In the genomic region with DNA sequence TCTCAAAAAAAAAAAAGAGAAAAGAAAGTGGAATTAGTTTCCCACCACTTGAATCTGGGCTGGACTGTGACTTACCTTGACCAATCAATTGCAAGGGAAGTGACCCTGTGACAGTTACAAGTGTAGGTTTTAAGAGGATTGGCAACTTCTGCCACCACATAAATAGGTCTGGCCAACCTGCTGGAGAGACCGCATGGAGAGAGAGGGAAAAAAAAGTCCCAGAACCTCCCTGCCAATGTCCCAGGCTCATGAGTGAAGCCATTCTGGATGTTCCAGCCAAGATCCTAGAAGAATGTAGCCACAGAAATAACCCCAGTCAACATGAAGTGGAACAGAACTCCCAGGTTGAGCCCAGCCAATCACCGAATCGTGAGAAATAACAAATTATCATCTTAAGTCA, we compare ENCODE assay signal across 33 cellular contexts.
"Had no signal": no experiment of that assay in that cellular context is flagged by ENCODE, and none has a peak within 500 bp of the region (broad histone marks: within the 10 kb centered on the region; RNA-seq: fewer than 3 reads in every experiment).

No MANE protein-coding gene starts in this region.

- H3K4me1 ChIP-seq: adrenal gland, ascending aorta, colonic mucosa, gastroesophageal sphincter had no signal

- H3K4me1 Mint-ChIP-seq: activated CD4-positive, alpha-beta T cell treated with anti-CD3 and anti-CD28 coated beads, Interleukin-2, amount 10 ng/mL, durations not matched to agents 24 days and 14 days; activated naive CD4-positive, alpha-beta T cell treated with anti-CD3 and anti-CD28 coated beads, Interleukin-2, amount 50 U/mL, for 24 hours; activated naive CD8-positive, alpha-beta T cell treated with anti-CD3 and anti-CD28 coated beads for 36 hours; brain had no signal

- H3K9me3 ChIP-seq: adrenal gland, ascending aorta, colonic mucosa, esophagus squamous epithelium, gastroesophageal sphincter had no signal

- H3K4me3 ChIP-seq: adrenal gland, ascending aorta, colonic mucosa, esophagus squamous epithelium, gastroesophageal sphincter had no signal

- FAIRE-seq: bronchial epithelial cell, endometrium, endothelial cell of umbilical vein had no signal

- H3K9me3 Mint-ChIP-seq: activated CD4-positive, alpha-beta memory T cell treated with anti-CD3 and anti-CD28 coated beads for 36 hours; activated naive CD4-positive, alpha-beta T cell treated with anti-CD3 and anti-CD28 coated beads for 36 hours; activated naive CD4-positive, alpha-beta T cell treated with anti-CD3 and anti-CD28 coated beads, Interleukin-2, amount 50 U/mL, for 24 hours; activated naive CD8-positive, alpha-beta T cell treated with anti-CD3 and anti-CD28 coated beads for 36 hours; activated naive CD8-positive, alpha-beta T cell treated with anti-CD3 and anti-CD28 coated beads, Interleukin-2, amount 50 U/mL, for 24 hours; activated T-helper 1 cell treated with anti-CD3 and anti-CD28 coated beads, Interleukin-12 subunit alpha, Interleukin-12 subunit beta, Interleukin-2, Interleukin-4 antibody, amounts not matched to agents 30 ng/mL and 10 ng/mL and 1 ng/mL, durations not matched to agents 14 hours and 24 hours and 36 hours; activated T-helper 2 cell treated with anti-CD3 and anti-CD28 coated beads, Interferon-gamma antibody, Interleukin-2, Interleukin-4, amounts not matched to agents 10 μg/mL and 5 μg/mL and 100 μg/mL, durations not matched to agents 14 hours and 24 hours and 36 hours; T-helper 2 cell treated with Interferon-gamma antibody and Interleukin-4, amounts not matched to agents 5 μg/mL and 100 μg/mL, for 36 hours had no signal

- H3K27ac ChIP-seq: adrenal gland, ascending aorta, colonic mucosa, epithelial cell of prostate, esophagus squamous epithelium, gastroesophageal sphincter had no signal

- ATAC-seq: activated CD4-positive, alpha-beta T cell treated with anti-CD3 and anti-CD28 coated beads for 36 hours; activated CD8-positive, alpha-beta memory T cell treated with anti-CD3 and anti-CD28 coated beads, Interleukin-2, amount 10 ng/mL, durations not matched to agents 7 days and 5 days; activated CD8-positive, alpha-beta T cell treated with anti-CD3 and anti-CD28 coated beads, Interleukin-2, amount 10 ng/mL, durations not matched to agents 7 days and 5 days; activated naive CD8-positive, alpha-beta T cell treated with anti-CD3 and anti-CD28 coated beads, Interleukin-2, amount 50 U/mL, for 24 hours; gastroesophageal sphincter; T-helper 17 cell had no signal

- H3K36me3 ChIP-seq: adrenal gland, ascending aorta, colonic mucosa, esophagus squamous epithelium, gastroesophageal sphincter had no signal

- H3K27ac Mint-ChIP-seq: activated CD4-positive, alpha-beta memory T cell treated with anti-CD3 and anti-CD28 coated beads for 36 hours; activated CD4-positive, alpha-beta T cell treated with anti-CD3 and anti-CD28 coated beads for 36 hours; activated CD4-positive, alpha-beta T cell treated with anti-CD3 and anti-CD28 coated beads, Interleukin-2, amount 10 ng/mL, durations not matched to agents 24 days and 14 days; activated CD8-positive, alpha-beta memory T cell treated with anti-CD3 and anti-CD28 coated beads, Interleukin-2, amount 10 ng/mL, durations not matched to agents 7 days and 5 days; activated CD8-positive, alpha-beta T cell treated with anti-CD3 and anti-CD28 coated beads, Interleukin-2, amount 10 ng/mL, durations not matched to agents 7 days and 5 days; activated naive CD4-positive, alpha-beta T cell treated with anti-CD3 and anti-CD28 coated beads for 36 hours; activated naive CD4-positive, alpha-beta T cell treated with anti-CD3 and anti-CD28 coated beads, Interleukin-2, amount 50 U/mL, for 24 hours; activated naive CD8-positive, alpha-beta T cell treated with anti-CD3 and anti-CD28 coated beads for 36 hours; activated naive CD8-positive, alpha-beta T cell treated with anti-CD3 and anti-CD28 coated beads, Interleukin-2, amount 50 U/mL, for 24 hours; activated T-helper 1 cell treated with anti-CD3 and anti-CD28 coated beads, Interleukin-12 subunit alpha, Interleukin-12 subunit beta, Interleukin-2, Interleukin-4 antibody, amounts not matched to agents 30 ng/mL and 10 ng/mL and 1 ng/mL, durations not matched to agents 14 hours and 24 hours and 36 hours; activated T-helper 2 cell treated with anti-CD3 and anti-CD28 coated beads, Interferon-gamma antibody, Interleukin-2, Interleukin-4, amounts not matched to agents 10 μg/mL and 5 μg/mL and 100 μg/mL, durations not matched to agents 14 hours and 24 hours and 36 hours; brain; T-helper 17 cell; T-helper 2 cell treated with Interferon-gamma antibody and Interleukin-4, amounts not matched to agents 5 μg/mL and 100 μg/mL, for 36 hours had no signal

- DNase-seq: activated CD4-positive, alpha-beta memory T cell treated with anti-CD3 and anti-CD28 coated beads for 36 hours; activated CD4-positive, alpha-beta T cell treated with anti-CD3 and anti-CD28 coated beads for 36 hours; activated CD4-positive, alpha-beta T cell treated with anti-CD3 and anti-CD28 coated beads, Interleukin-2, amount 10 ng/mL, durations not matched to agents 24 days and 14 days; activated CD4-positive, CD25-positive, alpha-beta regulatory T cell; activated CD4-positive, CD25-positive, alpha-beta regulatory T cell treated with anti-CD3 and anti-CD28 coated beads, Interleukin-2, amount 50 U/mL, for 72 hours; activated CD8-positive, alpha-beta memory T cell treated with anti-CD3 and anti-CD28 coated beads, Interleukin-2, amount 10 ng/mL, durations not matched to agents 7 days and 5 days; activated CD8-positive, alpha-beta memory T cell treated with anti-CD3 and anti-CD28 coated beads, Interleukin-2, amount 50 U/mL, for 4 hours; activated CD8-positive, alpha-beta T cell treated with anti-CD3 and anti-CD28 coated beads, Interleukin-2, amount 10 ng/mL, durations not matched to agents 7 days and 5 days; activated effector memory CD4-positive, alpha-beta T cell treated with anti-CD3 and anti-CD28 coated beads, Interleukin-2, amount 50 U/mL, for 16 hours; activated naive CD4-positive, alpha-beta T cell treated with anti-CD3 and anti-CD28 coated beads for 36 hours; activated naive CD8-positive, alpha-beta T cell treated with anti-CD3 and anti-CD28 coated beads for 36 hours; activated naive CD8-positive, alpha-beta T cell treated with anti-CD3 and anti-CD28 coated beads, Interleukin-2, amount 50 U/mL, for 24 hours; activated T-cell treated with anti-CD3 and anti-CD28 coated beads, Interleukin-2, amount 50 U/mL, for 1 hour; activated T-cell treated with anti-CD3 and anti-CD28 coated beads, Interleukin-2, amount 50 U/mL, for 48 hours; adrenal gland; caudate nucleus; colonic mucosa; effector CD8-positive, alpha-beta T cell; esophagus squamous epithelium; foreskin melanocyte; T-helper 1 cell; T-helper 17 cell had no signal

- H3K27me3 ChIP-seq: adrenal gland, ascending aorta, colonic mucosa, esophagus squamous epithelium, gastroesophageal sphincter had no signal

- H3K36me3 Mint-ChIP-seq: activated CD4-positive, alpha-beta memory T cell treated with anti-CD3 and anti-CD28 coated beads for 36 hours; activated CD8-positive, alpha-beta memory T cell treated with anti-CD3 and anti-CD28 coated beads, Interleukin-2, amount 10 ng/mL, durations not matched to agents 7 days and 5 days; activated naive CD4-positive, alpha-beta T cell treated with anti-CD3 and anti-CD28 coated beads, Interleukin-2, amount 50 U/mL, for 24 hours; activated naive CD8-positive, alpha-beta T cell treated with anti-CD3 and anti-CD28 coated beads for 36 hours; brain had no signal

- H3K27me3 Mint-ChIP-seq: activated CD8-positive, alpha-beta memory T cell treated with anti-CD3 and anti-CD28 coated beads, Interleukin-2, amount 10 ng/mL, durations not matched to agents 7 days and 5 days; activated naive CD4-positive, alpha-beta T cell treated with anti-CD3 and anti-CD28 coated beads, Interleukin-2, amount 50 U/mL, for 24 hours; activated naive CD8-positive, alpha-beta T cell treated with anti-CD3 and anti-CD28 coated beads, Interleukin-2, amount 50 U/mL, for 24 hours; T-helper 17 cell had no signal

- H3K4me3 Mint-ChIP-seq: activated CD4-positive, alpha-beta memory T cell treated with anti-CD3 and anti-CD28 coated beads for 36 hours; activated CD4-positive, alpha-beta T cell treated with anti-CD3 and anti-CD28 coated beads for 36 hours; activated CD4-positive, alpha-beta T cell treated with anti-CD3 and anti-CD28 coated beads, Interleukin-2, amount 10 ng/mL, durations not matched to agents 24 days and 14 days; activated CD8-positive, alpha-beta memory T cell treated with anti-CD3 and anti-CD28 coated beads, Interleukin-2, amount 10 ng/mL, durations not matched to agents 7 days and 5 days; activated CD8-positive, alpha-beta T cell treated with anti-CD3 and anti-CD28 coated beads, Interleukin-2, amount 10 ng/mL, durations not matched to agents 7 days and 5 days; activated naive CD4-positive, alpha-beta T cell treated with anti-CD3 and anti-CD28 coated beads for 36 hours; activated naive CD4-positive, alpha-beta T cell treated with anti-CD3 and anti-CD28 coated beads, Interleukin-2, amount 50 U/mL, for 24 hours; activated naive CD8-positive, alpha-beta T cell treated with anti-CD3 and anti-CD28 coated beads for 36 hours; activated naive CD8-positive, alpha-beta T cell treated with anti-CD3 and anti-CD28 coated beads, Interleukin-2, amount 50 U/mL, for 24 hours; activated T-helper 1 cell treated with anti-CD3 and anti-CD28 coated beads, Interleukin-12 subunit alpha, Interleukin-12 subunit beta, Interleukin-2, Interleukin-4 antibody, amounts not matched to agents 30 ng/mL and 10 ng/mL and 1 ng/mL, durations not matched to agents 14 hours and 24 hours and 36 hours; brain; T-helper 17 cell; T-helper 2 cell treated with Interferon-gamma antibody and Interleukin-4, amounts not matched to agents 5 μg/mL and 100 μg/mL, for 36 hours had no signal
